In the genomic region with DNA sequence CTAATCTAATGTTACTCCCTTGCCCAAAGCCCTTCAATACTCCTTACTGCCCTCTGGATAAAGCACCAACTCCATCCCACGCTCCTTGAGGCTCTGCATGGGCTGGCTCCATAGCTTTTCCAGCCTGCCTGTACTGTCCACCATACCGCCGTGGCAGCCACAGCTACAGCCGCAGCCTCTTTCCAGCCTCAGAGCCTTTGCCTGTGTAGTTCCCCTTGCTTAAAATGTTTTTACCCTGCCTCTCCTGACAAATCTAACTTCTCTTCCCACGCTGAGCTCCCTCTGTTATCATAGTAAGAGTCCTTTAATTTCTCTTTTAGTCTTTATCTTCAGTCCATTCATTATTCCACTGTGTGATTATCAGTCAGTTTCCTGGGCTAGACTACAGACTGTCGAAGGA, we compare ENCODE assay signal across 1 cellular context.
TF ChIP-seq lines count a peak whose summit lies in the region.

No MANE protein-coding gene starts in this region.

TF ChIP-seq in A549, 52 proteins besides CTCF, POLR2A, EP300 and RAD21:
- TF ChIP-seq CEBPB (IDR thresholded peaks at IDR 0.05), result no peak
- no peak for TF ChIP-seq MAZ (IDR thresholded peaks at IDR 0.05; ENCODE audit: borderline replicate concordance, low read depth, low read length)
- TF ChIP-seq CBX2 (IDR thresholded peaks at IDR 0.05; ENCODE audit: borderline replicate concordance, low read depth), result no peak
- TF ChIP-seq TP53 (CRISPR knock-in tag; IDR thresholded peaks at IDR 0.05), result no peak
